18 cellular contexts compared by ENCODE assay signal in the genomic region with DNA sequence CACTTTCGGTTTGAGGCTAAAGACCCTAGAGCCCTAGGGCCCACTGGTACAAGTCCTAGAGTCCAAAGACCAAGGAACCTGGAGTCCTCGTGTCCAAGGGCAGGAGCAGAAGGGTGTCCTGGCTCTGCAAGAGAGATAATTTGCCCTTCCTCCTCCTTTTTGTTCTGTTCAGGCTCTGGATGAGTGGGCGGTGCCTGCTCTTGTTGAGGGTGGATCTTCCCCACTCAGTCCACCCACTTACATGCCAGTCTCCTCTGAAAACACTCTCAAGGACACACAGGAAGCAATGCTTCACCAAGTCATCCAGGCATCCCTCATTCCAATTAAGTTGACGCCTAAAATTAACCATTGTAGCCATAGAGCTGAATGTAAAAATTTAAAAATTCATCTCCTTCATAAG.
"Had no signal": no experiment of that assay in that cellular context is flagged by ENCODE, and none has a peak within 500 bp of the region (broad histone marks: within the 10 kb centered on the region; RNA-seq: fewer than 3 reads in every experiment).

No MANE protein-coding gene starts in this region.

- H2AFZ ChIP-seq: hepatocyte had no signal

- H3K36me3 ChIP-seq: colonic mucosa, esophagus squamous epithelium, ovary, upper lobe of right lung, vagina had no signal

- H3K4me2 ChIP-seq: hepatocyte had no signal

- ATAC-seq: left colon, left ventricle myocardium superior, mucosa of descending colon, natural killer cell, right cardiac atrium, upper lobe of right lung had no signal

- DNase-seq: colonic mucosa; dermis blood vessel endothelial cell; esophagus squamous epithelium; foreskin fibroblast; kidney; left colon; left ventricle myocardium superior; mucosa of descending colon; natural killer cell; ovary; right cardiac atrium; small intestine; stimulated activated CD4-positive, alpha-beta T cell treated with anti-CD3 and anti-CD28 coated beads, Interleukin-2, amount 100 ng/mL, for 48 hours; stimulated activated naive CD4-positive, alpha-beta T cell treated with Interleukin-2 at 50 U/mL for 16 hours; upper lobe of right lung had no signal

- H3K9me3 ChIP-seq: colonic mucosa, esophagus squamous epithelium, mucosa of descending colon, ovary, upper lobe of right lung, vagina had no signal

- H3K4me1 ChIP-seq: colonic mucosa had no signal

- H3K4me3 ChIP-seq: colonic mucosa, esophagus squamous epithelium, hepatocyte, lung, mucosa of descending colon, ovary, upper lobe of right lung, vagina had no signal

- H3K27me3 ChIP-seq: colonic mucosa, esophagus squamous epithelium, hepatocyte, ovary, upper lobe of right lung, vagina had no signal

- H3K27ac ChIP-seq: colonic mucosa, esophagus squamous epithelium, hepatocyte, ovary, upper lobe of right lung, vagina had no signal

- FAIRE-seq: kidney, small intestine had no signal
